Comparison of ENCODE assay signal across 8 cellular contexts in genomic region chr20:58388882-58389323, GRCh38. TPM values are rescaled to one million over a fixed set of nuclear protein-coding genes. Genes with fewer than 3 reads are reported as not detected.
DNase-seq lines count a peak whose midpoint lies in the region; ATAC-seq and TF ChIP-seq lines count a peak whose summit lies in the region.

VAPB (plus strand) TSS chr20:58389229; CDS start chr20:58389460, 231 bp downstream.

- peaks cover 13% of the 10 kb centered on the region for H3K36me3 Mint-ChIP-seq in memory B cell

- peak; percentile 98 for DNase-seq in COLO668 (lab: John Stamatoyannopoulos, UW; ENCODE audit: unreplicated experiment)
- DNase-seq in GM20000 (ENCODE audit: low spot score) = peak; percentile 95
- DNase-seq in HS-5 (ENCODE audit: low read depth) = peak; percentile 82
- peak; percentile 90 to 97 for DNase-seq in NOMO-1 (lab: John Stamatoyannopoulos, UW; ENCODE audit: unreplicated experiment in 2 of 2)
- peak; percentile 95 for DNase-seq in effector CD8-positive, alpha-beta T cell (lab: John Stamatoyannopoulos, UW)
- peak; percentile 98 to 99 for DNase-seq in memory B cell (ENCODE audit: low spot score in 2 of 2)
- peak; percentile 96 for DNase-seq in stimulated activated CD8-positive, alpha-beta memory T cell treated with anti-CD3 and anti-CD28 coated beads, Interleukin-12 subunit alpha, Interleukin-12 subunit beta, amount 100 ng/mL, for 1 hour (ENCODE audit: low read depth)

- peak within 1 kb of the TSS; percentile 94 for H3K4me3 Mint-ChIP-seq in memory B cell

- POLR2A ChIA-PET in activated CD8-positive, alpha-beta memory T cell treated with anti-CD3 and anti-CD28 coated beads for 36 hours (lab: Charles Lee) = interaction anchor here (0.6 to 1.6 kb wide), 10 partner anchors 9 to 1946 kb away, joined by 3 to 12 read pairs (median 4); partner anchors contain the start of genes RAB22A and STX16

- peak; percentile 95 for ATAC-seq in memory B cell (ENCODE audit: low read depth)

- H3K4me1 Mint-ChIP-seq in memory B cell = peaks cover 29% of the 10 kb centered on the region

- no peak for TF ChIP-seq CTCF in GM20000 (IDR thresholded peaks at IDR 0.05; ENCODE audit: extremely low read depth, missing control alignments)

- no peaks in the 10 kb centered on the region for H3K9me3 Mint-ChIP-seq in memory B cell

- CTCF ChIA-PET in activated CD8-positive, alpha-beta memory T cell treated with anti-CD3 and anti-CD28 coated beads for 36 hours (lab: Charles Lee) = interaction anchor here (0.9 to 1.3 kb wide), 4 partner anchors 8 to 155 kb away, joined by 3 to 4 read pairs (median 3); no protein-coding TSS in a partner anchor

- H3K27me3 Mint-ChIP-seq in memory B cell = peaks cover 2% of the 10 kb centered on the region

- H3K27ac Mint-ChIP-seq in memory B cell = peak within 1 kb of the TSS; percentile 92

RNA-seq across cellular contexts. Expression of gene VAPB, which starts in this region (rescaled TPM):
- total RNA-seq in activated CD8-positive, alpha-beta memory T cell treated with anti-CD3 and anti-CD28 coated beads for 36 hours = 10 to 100 TPM; 33.1 to 34.6 TPM

Comparison
In these comparisons a context has a peak if more than half of its experiments do, and no peak if none do; other contexts are left out.
1. Peak in every context shown above with its lines: DNase-seq and ATAC-seq.